Comparison of ENCODE assay signal across 18 cellular contexts in genomic region chr10:117896517-117896916, GRCh38.
DNase-seq lines count a peak whose midpoint lies in the region; ATAC-seq, FAIRE-seq and TF ChIP-seq lines count a peak whose summit lies in the region.
"Had no signal": no experiment of that assay in that cellular context is flagged by ENCODE, and none has a peak within 500 bp of the region (broad histone marks: within the 10 kb centered on the region; RNA-seq: fewer than 3 reads in every experiment).

No MANE protein-coding gene starts in this region.

- H3K4me3 ChIP-seq in BLaER1 (no peak overlapping the region), K562 (no peak overlapping the region)
- H3K4me3 ChIP-seq: Peyer's patch had no signal

- no peak overlapping the region for H2AFZ ChIP-seq in K562 (ENCODE audit: low read depth, low read length)

- no peak for TF ChIP-seq CTCF in K562 (IDR thresholded peaks at IDR 0.05 in 2 of 3, conservative IDR thresholded peaks at IDR 0.05 in 1 of 3; ENCODE audit: insufficient read depth in 2 of 3, low read depth in 1 of 3, low read length in 3 of 3)

- DNase-seq in NAMALWA (ENCODE audit: low spot score) (peak; percentile 90), K562 (ENCODE audit: extremely low read depth in 1 of 4, low spot score in 3 of 4) (peak; percentile 6 to 43 (median 32)), NCI-H82 treated with DMSO at 0.1 percent for 48 hours (lab: John Stamatoyannopoulos, UW; ENCODE audit: unreplicated experiment) (no peak), anterior cingulate cortex (lab: John Stamatoyannopoulos, UW) (no peak), glomerular visceral epithelial cell (ENCODE audit: extremely low spot score) (no peak)
- DNase-seq: AML-193; CD4-positive, alpha-beta memory T cell; GF-D8; H9; NCI-H1092; NCI-H1694; NCI-H69; Peyer's patch; Right ventricle myocardium superior; T-helper 17 cell had no signal

- ATAC-seq in HG03354 (IDR thresholded peaks at IDR 0.05; ENCODE audit: poor library complexity, severe bottlenecking, unreplicated experiment) (peak; percentile 37), K562 (peak; percentile 64; the same call in 2 of the 3 replicates)
- ATAC-seq: T-helper 17 cell had no signal

- in situ Hi-C loops in K562 (cut with MboI): no loop called here

- no peaks in the 10 kb centered on the region for H3K79me2 ChIP-seq in K562 (ENCODE audit: control insufficient read depth, insufficient read depth, low read length)

- H3K4me2 ChIP-seq in BLaER1: peak overlapping the region; percentile 51
- peak overlapping the region; percentile 14; the same call in 1 of the 2 replicates for H3K4me2 ChIP-seq in K562 (ENCODE audit: insufficient read depth, low read length)
- H3K4me2 ChIP-seq: KMS-11 had no signal

- H3K9ac ChIP-seq in BLaER1: no peak overlapping the region
- no peak overlapping the region for H3K9ac ChIP-seq in K562 (ENCODE audit: insufficient read depth in 1 of 2, low read depth in 2 of 2, low read length in 2 of 2)
- H3K9ac ChIP-seq: KMS-11 had no signal

- H3K27ac ChIP-seq in BLaER1 (0 out of 2 replicates have a peak overlapping the region, but pooled peaks have one; percentile 28), K562 (ENCODE audit: extremely low read depth, low read depth, low read length) (no peak overlapping the region)
- H3K27ac ChIP-seq: KMS-11, Peyer's patch had no signal

- no peaks in the 10 kb centered on the region for H3K27me3 ChIP-seq in BLaER1
- H3K27me3 ChIP-seq in K562 (ENCODE audit: control insufficient read depth in 2 of 2, insufficient read depth in 2 of 2, low read length in 2 of 2): no peaks in the 10 kb centered on the region
- H3K27me3 ChIP-seq: Peyer's patch had no signal

- no peaks in the 10 kb centered on the region for H3K36me3 ChIP-seq in BLaER1
- H3K36me3 ChIP-seq in K562 (ENCODE audit: control insufficient read depth, insufficient read depth, low read length): no peaks in the 10 kb centered on the region
- H3K36me3 ChIP-seq: Peyer's patch had no signal

- TF ChIP-seq RAD21 in K562 (CRISPR knock-in tag; conservative IDR thresholded peaks at IDR 0.05 in 1 of 2, IDR thresholded peaks at IDR 0.05 in 1 of 2): no peak

- intact Hi-C loops in K562 (cut with micrococcal nuclease): no loop called here

- no peaks in the 10 kb centered on the region for H4K20me1 ChIP-seq in BLaER1
- H4K20me1 ChIP-seq in K562 (replicated peaks; ENCODE audit: control insufficient read depth, insufficient read depth, low read length): no peaks in the 10 kb centered on the region

- no peak for TF ChIP-seq POLR2A in K562 (conservative IDR thresholded peaks at IDR 0.05)

- FAIRE-seq in K562 (lab: Jason Lieb, UNC): no peak

- H3K4me1 ChIP-seq in BLaER1 (peaks cover 24% of the 10 kb centered on the region), K562 (replicated peaks in 1 of 2; ENCODE audit: control insufficient read depth in 2 of 2, insufficient read depth in 2 of 2, low read length in 2 of 2) (no peaks in the 10 kb centered on the region)
- H3K4me1 ChIP-seq: Peyer's patch had no signal

- H3K9me3 ChIP-seq in BLaER1: peaks cover 8% of the 10 kb centered on the region; the same call in 1 of the 2 replicates
- H3K9me3 ChIP-seq in K562 (replicated peaks; ENCODE audit: control insufficient read depth, insufficient read depth, low read depth, low read length): no peaks in the 10 kb centered on the region
- H3K9me3 ChIP-seq: Peyer's patch had no signal

- no peak for TF ChIP-seq EP300 in K562 (IDR thresholded peaks at IDR 0.05; ENCODE audit: low read length)

- BruUV-seq in K562 (replicated peaks; lab: Mats Ljungman, UMichigan): no TSS peak

- CTCF ChIA-PET in K562 (lab: Yijun Ruan, JAX; ENCODE audit: low intra/inter-chr PET ratio): no interaction called here

- POLR2A ChIA-PET in K562 (lab: Yijun Ruan, JAX): no interaction called here

- H3K9me1 ChIP-seq in K562 (ENCODE audit: control insufficient read depth, insufficient read depth, low read length): no peaks in the 10 kb centered on the region

- WGBS in K562 (ENCODE audit: insufficient coverage, low coverage, missing lambda C conversion rate): 0% methylated on average over 2 of the region's 3 CpGs

TF ChIP-seq in K562, 482 proteins besides CTCF, POLR2A, EP300 and RAD21:
- TF ChIP-seq SRSF3 (IDR thresholded peaks at IDR 0.05; ENCODE audit: insufficient read depth, low read length): no peak
- peak; percentile 41 for TF ChIP-seq FOS (IDR thresholded peaks at IDR 0.05; ENCODE audit: extremely low read depth, insufficient read length)
- TF ChIP-seq USF1 (CRISPR knock-in tag; IDR thresholded peaks at IDR 0.05): peak; percentile 55; the same call in 1 of the 2 replicates
- TF ChIP-seq ZNF165 (CRISPR knock-in tag; IDR thresholded peaks at IDR 0.05; ENCODE audit: borderline replicate concordance): no peak
- TF ChIP-seq POU5F1 (IDR thresholded peaks at IDR 0.05; ENCODE audit: borderline replicate concordance, low read depth, low read length, partially characterized antibody): no peak
- TF ChIP-seq RAD51 (IDR thresholded peaks at IDR 0.05; ENCODE audit: borderline replicate concordance, low read depth): peak; percentile 73
- peak; percentile 41 for TF ChIP-seq NFYB (IDR thresholded peaks at IDR 0.05; ENCODE audit: extremely low read depth, insufficient read length)
- TF ChIP-seq USF2 (CRISPR knock-in tag; IDR thresholded peaks at IDR 0.05): peak; percentile 72

Comparison
In these comparisons a context has a peak if more than half of its experiments do, and no peak if none do; other contexts are left out.
1. DNase-seq: peak in NAMALWA (single experiment) and K562 (4 of 4); none in NCI-H82 treated with DMSO at 0.1 percent for 48 hours (single experiment), anterior cingulate cortex (0 of 58) and glomerular visceral epithelial cell (single experiment).